Comparison of ENCODE assay signal across 22 cellular contexts in genomic region chr13:76868451-76868850, GRCh38.
"Had no signal": no experiment of that assay in that cellular context is flagged by ENCODE, and none has a peak within 500 bp of the region (broad histone marks: within the 10 kb centered on the region; RNA-seq: fewer than 3 reads in every experiment).

No MANE protein-coding gene starts in this region.

- H3K4me3 ChIP-seq: colonic mucosa, gastroesophageal sphincter, tibial artery had no signal

- H3K9me3 ChIP-seq: colonic mucosa, gastroesophageal sphincter, neutrophil, tibial artery had no signal

- H3K79me2 ChIP-seq: parathyroid adenoma had no signal

- H2AFZ ChIP-seq: parathyroid adenoma had no signal

- H3K36me3 ChIP-seq: colonic mucosa, gastroesophageal sphincter, neutrophil, tibial artery had no signal

- H3K27ac ChIP-seq: colonic mucosa, gastroesophageal sphincter, neutrophil, parathyroid adenoma, tibial artery, VCaP had no signal

- H3K27me3 ChIP-seq: colonic mucosa, gastroesophageal sphincter, neutrophil, tibial artery had no signal

- DNase-seq: activated CD4-positive, alpha-beta T cell treated with anti-CD3 and anti-CD28 coated beads, Interleukin-2, amount 50 U/mL, for 1 hour; activated CD4-positive, CD25-positive, alpha-beta regulatory T cell treated with anti-CD3 and anti-CD28 coated beads, Interleukin-2, amount 50 U/mL, for 72 hours; activated CD8-positive, alpha-beta memory T cell treated with anti-CD3 and anti-CD28 coated beads, Interleukin-2, amount 50 U/mL, for 4 hours; activated naive CD4-positive, alpha-beta T cell treated with anti-CD3 and anti-CD28 coated beads, Interleukin-2, amount 50 U/mL, for 16 hours; activated T-cell treated with anti-CD3 and anti-CD28 coated beads, Interleukin-2, amount 50 U/mL, for 4 hours; aorta; colonic mucosa; effector CD4-positive, alpha-beta T cell; immature natural killer cell; kidney glomerular epithelial cell; left ventricle myocardium superior; mesendoderm; natural killer cell; stimulated activated CD4-positive, alpha-beta T cell treated with anti-CD3 and anti-CD28 coated beads, Interleukin-1b, Interleukin-23, amount 100 ng/mL, for 48 hours; stimulated activated CD8-positive, alpha-beta memory T cell treated with anti-CD3 and anti-CD28 coated beads, Interleukin-4, amount 100 ng/mL, for 48 hours; stimulated activated naive CD4-positive, alpha-beta T cell treated with Interleukin-2 at 50 U/mL for 16 hours; T-helper 2 cell; tibial artery had no signal

- H3K4me1 ChIP-seq: colonic mucosa, gastroesophageal sphincter, parathyroid adenoma, tibial artery had no signal

- H3K9ac ChIP-seq: parathyroid adenoma had no signal
